21 cellular contexts compared by ENCODE assay signal in the genomic region with DNA sequence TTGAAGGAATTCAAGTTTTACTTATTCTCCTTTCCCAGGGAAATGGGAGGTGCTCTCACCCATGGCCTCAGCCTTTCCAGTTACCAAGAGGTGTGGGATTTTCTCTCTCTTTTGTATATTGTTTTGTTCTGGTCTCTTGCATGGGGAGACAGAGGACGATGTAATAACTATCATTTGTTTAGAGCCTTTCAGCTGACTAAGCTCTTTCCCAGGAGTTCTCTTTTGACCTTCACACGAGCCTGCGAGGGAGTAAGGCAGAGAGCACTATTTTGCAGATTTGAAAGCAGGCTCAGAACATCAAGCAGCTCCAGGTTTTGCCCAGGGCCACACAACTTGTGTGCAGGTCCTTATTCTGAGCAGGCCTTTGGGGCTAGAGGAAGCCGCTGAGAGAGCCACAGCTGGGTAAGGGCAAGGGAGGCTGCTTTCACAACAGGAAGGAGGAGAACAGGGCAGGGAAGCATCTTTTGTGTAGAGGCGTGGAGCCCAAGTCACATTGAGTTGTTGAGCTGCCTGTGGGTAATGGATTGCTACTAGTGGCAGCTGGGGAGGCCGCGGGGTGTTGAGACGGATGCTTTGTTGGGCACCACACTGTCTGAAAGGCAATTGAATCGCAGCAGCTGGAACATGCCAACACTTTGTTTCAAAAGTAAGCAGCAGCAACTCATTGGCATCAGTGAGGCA.
DNase-seq lines count a peak whose midpoint lies in the region; ATAC-seq and TF ChIP-seq lines count a peak whose summit lies in the region.
"Had no signal": no experiment of that assay in that cellular context is flagged by ENCODE, and none has a peak within 500 bp of the region (broad histone marks: within the 10 kb centered on the region; RNA-seq: fewer than 3 reads in every experiment).

No MANE protein-coding gene starts in this region.

- no peak for ATAC-seq in natural killer cell treated with Interleukin-12 subunit alpha and Interleukin-12 subunit beta and Interleukin-15 and Interleukin-18, amount 100 ng/mL, for 72 hours
- no peak for ATAC-seq in natural killer cell
- no peak for ATAC-seq in effector memory CD8-positive, alpha-beta T cell (replicated peaks)
- no peak for ATAC-seq in HG02623 (IDR thresholded peaks at IDR 0.05; ENCODE audit: unreplicated experiment)
- no peak for ATAC-seq in GM19023 (IDR thresholded peaks at IDR 0.05; ENCODE audit: unreplicated experiment)
- ATAC-seq: activated CD4-positive, CD25-positive, alpha-beta regulatory T cell treated with anti-CD3 and anti-CD28 coated beads, Interleukin-2, amount 50 U/mL, for 24 hours; activated CD8-positive, alpha-beta T cell treated with anti-CD3 and anti-CD28 coated beads for 36 hours had no signal

- DNase-seq in natural killer cell treated with Interleukin-12 subunit alpha and Interleukin-12 subunit beta and Interleukin-15 and Interleukin-18, amount 100 ng/mL, for 72 hours (ENCODE audit: low spot score) = peak; percentile 3
- DNase-seq in natural killer cell (no peak), NCI-H345 (lab: John Stamatoyannopoulos, UW) (peak; percentile 75), KBM-7 (no peak)
- no peak for DNase-seq in effector memory CD8-positive, alpha-beta T cell
- DNase-seq: activated CD8-positive, alpha-beta T cell treated with anti-CD3 and anti-CD28 coated beads for 36 hours; adrenal gland; CD4-positive, CD25-positive, alpha-beta regulatory T cell; GF-D8; glutamatergic neuron; KG1; kidney glomerular epithelial cell; NCI-H1092; NCI-H2081 treated with DMSO at 0.1 percent for 48 hours; OCI-M1; SIG-M5; sigmoid colon had no signal

- TF ChIP-seq CTCF in natural killer cell (IDR thresholded peaks at IDR 0.05) (no peak), nephron (IDR thresholded peaks at IDR 0.05; ENCODE audit: unreplicated experiment in 3 of 3) (no peak)

- in situ Hi-C loops in KBM-7 (cut with MboI; ENCODE audit: low pct_unique_long_range_greater_than_20kb, low sequenced_read_pairs) = no loop called here

- peaks cover 21% of the 10 kb centered on the region for H3K36me3 Mint-ChIP-seq in natural killer cell treated with Interleukin-12 subunit alpha and Interleukin-12 subunit beta and Interleukin-15 and Interleukin-18, amount 100 ng/mL, for 72 hours
- H3K36me3 Mint-ChIP-seq in natural killer cell = peaks cover 21% of the 10 kb centered on the region
- no peaks in the 10 kb centered on the region for H3K36me3 Mint-ChIP-seq in nephron (ENCODE audit: low read depth)
- peaks cover 6% of the 10 kb centered on the region for H3K36me3 Mint-ChIP-seq in effector memory CD8-positive, alpha-beta T cell (ENCODE audit: insufficient read depth)

- H3K27ac Mint-ChIP-seq in natural killer cell treated with Interleukin-12 subunit alpha and Interleukin-12 subunit beta and Interleukin-15 and Interleukin-18, amount 100 ng/mL, for 72 hours = peak overlapping the region in 1 of 2 donors; percentile 20
- H3K27ac Mint-ChIP-seq in natural killer cell = peak overlapping the region in 1 of 2 donors; percentile 2
- H3K27ac Mint-ChIP-seq in nephron = peak overlapping the region in 2 of 3 experiments; percentile 11 to 15
- H3K27ac Mint-ChIP-seq in effector memory CD8-positive, alpha-beta T cell = no peak overlapping the region
- H3K27ac Mint-ChIP-seq: activated CD8-positive, alpha-beta T cell treated with anti-CD3 and anti-CD28 coated beads for 36 hours; CD4-positive, CD25-positive, alpha-beta regulatory T cell had no signal

- peaks cover 5 to 27% of the 10 kb centered on the region in 2 donors for H3K4me1 Mint-ChIP-seq in natural killer cell treated with Interleukin-12 subunit alpha and Interleukin-12 subunit beta and Interleukin-15 and Interleukin-18, amount 100 ng/mL, for 72 hours (ENCODE audit: low read depth in 2 of 2)
- peaks cover 7 to 19% of the 10 kb centered on the region in 2 donors for H3K4me1 Mint-ChIP-seq in natural killer cell
- peaks cover 28% of the 10 kb centered on the region for H3K4me1 Mint-ChIP-seq in nephron
- H3K4me1 Mint-ChIP-seq in effector memory CD8-positive, alpha-beta T cell (ENCODE audit: low read depth in 2 of 2) = peaks cover 3 to 5% of the 10 kb centered on the region in 2 donors

- H3K4me3 Mint-ChIP-seq in natural killer cell treated with Interleukin-12 subunit alpha and Interleukin-12 subunit beta and Interleukin-15 and Interleukin-18, amount 100 ng/mL, for 72 hours = no peak overlapping the region
- H3K4me3 Mint-ChIP-seq in natural killer cell (no peak overlapping the region), nephron (peak overlapping the region in 1 of 3 experiments; percentile 0)
- no peak overlapping the region for H3K4me3 Mint-ChIP-seq in effector memory CD8-positive, alpha-beta T cell
- H3K4me3 Mint-ChIP-seq: activated CD8-positive, alpha-beta T cell treated with anti-CD3 and anti-CD28 coated beads for 36 hours; CD4-positive, CD25-positive, alpha-beta regulatory T cell had no signal

- H3K27me3 Mint-ChIP-seq in natural killer cell treated with Interleukin-12 subunit alpha and Interleukin-12 subunit beta and Interleukin-15 and Interleukin-18, amount 100 ng/mL, for 72 hours = no peaks in the 10 kb centered on the region
- H3K27me3 Mint-ChIP-seq in natural killer cell (ENCODE audit: low read depth in 2 of 2) = no peaks in the 10 kb centered on the region
- H3K27me3 Mint-ChIP-seq in nephron (ENCODE audit: low read depth) = peaks cover 37% of the 10 kb centered on the region
- peaks cover 0 to 5% of the 10 kb centered on the region in 2 donors for H3K27me3 Mint-ChIP-seq in effector memory CD8-positive, alpha-beta T cell
- H3K27me3 Mint-ChIP-seq: activated CD8-positive, alpha-beta T cell treated with anti-CD3 and anti-CD28 coated beads for 36 hours had no signal

- intact Hi-C loops in natural killer cell (cut with micrococcal nuclease) = no loop called here

- H3K9me3 Mint-ChIP-seq in natural killer cell treated with Interleukin-12 subunit alpha and Interleukin-12 subunit beta and Interleukin-15 and Interleukin-18, amount 100 ng/mL, for 72 hours = no peaks in the 10 kb centered on the region
- no peaks in the 10 kb centered on the region for H3K9me3 Mint-ChIP-seq in natural killer cell
- peaks cover 7% of the 10 kb centered on the region for H3K9me3 Mint-ChIP-seq in nephron
- peaks cover 0 to 4% of the 10 kb centered on the region in 2 donors for H3K9me3 Mint-ChIP-seq in effector memory CD8-positive, alpha-beta T cell

Comparison
In these comparisons a context has a peak if more than half of its experiments do, and no peak if none do; other contexts are left out.
1. DNase-seq: peak in natural killer cell treated with Interleukin-12 subunit alpha and Interleukin-12 subunit beta and Interleukin-15 and Interleukin-18, amount 100 ng/mL, for 72 hours (single experiment) and NCI-H345 (single experiment); none in natural killer cell (single experiment), effector memory CD8-positive, alpha-beta T cell (0 of 3) and KBM-7 (single experiment).
2. H3K27ac Mint-ChIP-seq: peak in nephron (2 of 3); none in effector memory CD8-positive, alpha-beta T cell (0 of 2).